In the genomic region with DNA sequence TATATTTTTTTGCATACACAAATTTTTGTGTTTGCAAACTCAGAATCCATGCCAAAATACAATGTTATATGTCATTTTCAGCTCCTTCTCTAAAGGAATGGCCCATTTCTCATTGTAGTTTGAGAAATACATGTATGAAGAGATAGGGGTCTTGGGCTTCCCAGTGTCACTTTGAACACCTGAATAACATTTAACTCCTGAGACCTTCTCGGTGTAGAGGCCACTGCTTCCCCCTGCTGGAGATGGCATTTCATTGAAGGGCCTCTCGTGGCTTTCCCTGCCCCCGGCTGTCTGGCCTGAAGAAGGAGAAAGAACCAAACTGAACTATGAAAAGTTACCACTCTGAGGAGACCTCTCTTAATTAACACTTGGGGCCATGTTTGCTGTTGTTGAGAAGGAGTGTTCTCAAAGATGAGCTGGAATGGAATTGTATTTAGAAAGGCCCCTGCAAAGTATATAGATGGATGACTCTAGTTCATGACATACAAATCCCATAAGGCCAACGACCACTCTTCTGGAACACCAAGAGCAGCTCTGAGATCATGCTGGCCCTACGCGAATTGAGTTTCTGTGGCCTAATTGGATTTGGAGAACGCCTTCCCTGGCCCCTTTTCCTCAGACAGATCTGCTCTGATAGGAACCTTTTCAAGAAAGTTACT, we compare ENCODE assay signal across 8 cellular contexts. TPM values are rescaled to one million over a fixed set of nuclear protein-coding genes. Genes with fewer than 3 reads are reported as not detected.
DNase-seq lines count a peak whose midpoint lies in the region; ATAC-seq and TF ChIP-seq lines count a peak whose summit lies in the region.

No MANE protein-coding gene starts in this region.

- H3K27me3 ChIP-seq in BJ (ENCODE audit: control insufficient read depth, insufficient read depth, low read length) (no peaks in the 10 kb centered on the region), prostate gland (replicated peaks; ENCODE audit: insufficient read depth) (no peaks in the 10 kb centered on the region)

- peak; percentile 52 for ATAC-seq in GM19463 (IDR thresholded peaks at IDR 0.05; ENCODE audit: unreplicated experiment)
- ATAC-seq in GM18498 (IDR thresholded peaks at IDR 0.05; ENCODE audit: unreplicated experiment), result no peak

- H3K27ac ChIP-seq in prostate gland, result no peak overlapping the region

- CTCF ChIA-PET in BJ (lab: Yijun Ruan, JAX), result interaction anchor here (0.6 to 2.9 kb wide), 15 partner anchors 9 to 223 kb away, joined by 3 to 10 read pairs (median 4); no protein-coding TSS in a partner anchor

- DNase-seq in BJ (ENCODE audit: low read depth) (no peak), NCI-H526 treated with DMSO at 0.1 percent for 48 hours (lab: John Stamatoyannopoulos, UW) (peak; percentile 72), foreskin fibroblast (peak; percentile 35 to 78), prostate gland (ENCODE audit: low spot score) (peak; percentile 25), NCI-H1048 (lab: John Stamatoyannopoulos, UW) (no peak)
- DNase-seq in activated T-cell treated with anti-CD3 and anti-CD28 coated beads, Interleukin-2, amount 50 U/mL, for 1 hour, result peak; percentile 55

- TF ChIP-seq POLR2A in prostate gland (IDR thresholded peaks at IDR 0.05), result no peak

- TF ChIP-seq CTCF in BJ (IDR thresholded peaks at IDR 0.05; ENCODE audit: insufficient read depth, low read depth, low read length) (peak; percentile 73), foreskin fibroblast (IDR thresholded peaks at IDR 0.05; ENCODE audit: low read depth, low read length) (peak; percentile 76), prostate gland (IDR thresholded peaks at IDR 0.05) (peak in 3 of 4 experiments; percentile 33 to 60 (median 40))

- H3K36me3 ChIP-seq in BJ (ENCODE audit: control insufficient read depth, insufficient read depth, low read length) (peaks cover 7% of the 10 kb centered on the region), prostate gland (no peaks in the 10 kb centered on the region)

- H3K4me1 ChIP-seq in prostate gland (replicated peaks), result no peaks in the 10 kb centered on the region

- 70% methylated on average over 7 of the region's 7 CpGs for WGBS in prostate gland

- no peaks in the 10 kb centered on the region for H3K9me3 ChIP-seq in prostate gland

- no peak overlapping the region for H3K4me3 ChIP-seq in BJ (ENCODE audit: low read depth, low read length)
- H3K4me3 ChIP-seq in foreskin fibroblast (ENCODE audit: low read depth in 1 of 2, low read length in 2 of 2), result no peak overlapping the region
- no peak overlapping the region for H3K4me3 ChIP-seq in prostate gland

- intact Hi-C loops in prostate gland (cut with DNase I), result loop anchor here (5.0 kb wide), 1 partner anchor 211 kb away; no protein-coding TSS in a partner anchor

- POLR2A ChIA-PET in BJ (lab: Charles Lee), result no interaction called here

RNA-seq across cellular contexts. Expression of gene VAPB, which starts 58.8 kb away (rescaled TPM):
- 21.1 and 28.0 TPM in 2 replicates for polyA plus RNA-seq in BJ (2011; rRNA removed)
- polyA minus RNA-seq in BJ (2011; rRNA and poly(A)+ RNA removed), result 19.1 and 20.4 TPM in 2 replicates
- total RNA-seq in prostate gland, result 10 to 100 TPM; 14.2 to 21.1 TPM

Comparison
In these comparisons a context has a peak if more than half of its experiments do, and no peak if none do; other contexts are left out.
1. DNase-seq: peak in NCI-H526 treated with DMSO at 0.1 percent for 48 hours (single experiment), activated T-cell treated with anti-CD3 and anti-CD28 coated beads, Interleukin-2, amount 50 U/mL, for 1 hour (single experiment), foreskin fibroblast (2 of 2) and prostate gland (single experiment); none in BJ (single experiment) and NCI-H1048 (single experiment).
2. Peak in every context shown above with its lines, with median percentiles within 50 percentile points of each other: CTCF ChIP-seq.